In genomic region chr2:73175663-73176204, GRCh38 we compare ENCODE assay signal across 8 cellular contexts.
A peak's percentile ranks its signal among the peaks of the same experiment; 100 is the strongest.
DNase-seq lines count a peak whose midpoint lies in the region; TF ChIP-seq lines count a peak whose summit lies in the region.

No MANE protein-coding gene starts in this region.

- DNase-seq in NCI-H2029 (lab: John Stamatoyannopoulos, UW) (peak; percentile 3), NCI-H2029 treated with DMSO at 0.1 percent for 48 hours (lab: John Stamatoyannopoulos, UW) (no peak), NCI-H69 (lab: John Stamatoyannopoulos, UW) (peak; percentile 76), activated T-cell treated with anti-CD3 and anti-CD28 coated beads for 24 hours (ENCODE audit: low read depth) (peak; percentile 58), epithelial cell of esophagus (ENCODE audit: low read depth) (peak; percentile 46), midbrain (lab: John Stamatoyannopoulos, UW) (peak; percentile 5), NCI-H1930 (lab: John Stamatoyannopoulos, UW) (no peak)
- DNase-seq in stimulated activated CD8-positive, alpha-beta memory T cell treated with anti-CD3 and anti-CD28 coated beads, Interleukin-2, amount 100 ng/mL, for 48 hours (ENCODE audit: low read depth in 2 of 2), result peak; percentile 58 to 69

- no peak for TF ChIP-seq CTCF in epithelial cell of esophagus (IDR thresholded peaks at IDR 0.05; ENCODE audit: insufficient read depth, low read depth, low read length, missing control alignments)

- H3K4me3 ChIP-seq in epithelial cell of esophagus (ENCODE audit: low read length), result peak overlapping the region; percentile 25

Comparison
In these comparisons a context has a peak if more than half of its experiments do, and no peak if none do; other contexts are left out.
1. DNase-seq: peak in NCI-H2029 (single experiment), NCI-H69 (single experiment), activated T-cell treated with anti-CD3 and anti-CD28 coated beads for 24 hours (single experiment), epithelial cell of esophagus (single experiment), midbrain (single experiment) and stimulated activated CD8-positive, alpha-beta memory T cell treated with anti-CD3 and anti-CD28 coated beads, Interleukin-2, amount 100 ng/mL, for 48 hours (2 of 2); none in NCI-H2029 treated with DMSO at 0.1 percent for 48 hours (single experiment) and NCI-H1930 (0 of 2).